Comparison of ENCODE assay signal across 11 cellular contexts in the genomic region with DNA sequence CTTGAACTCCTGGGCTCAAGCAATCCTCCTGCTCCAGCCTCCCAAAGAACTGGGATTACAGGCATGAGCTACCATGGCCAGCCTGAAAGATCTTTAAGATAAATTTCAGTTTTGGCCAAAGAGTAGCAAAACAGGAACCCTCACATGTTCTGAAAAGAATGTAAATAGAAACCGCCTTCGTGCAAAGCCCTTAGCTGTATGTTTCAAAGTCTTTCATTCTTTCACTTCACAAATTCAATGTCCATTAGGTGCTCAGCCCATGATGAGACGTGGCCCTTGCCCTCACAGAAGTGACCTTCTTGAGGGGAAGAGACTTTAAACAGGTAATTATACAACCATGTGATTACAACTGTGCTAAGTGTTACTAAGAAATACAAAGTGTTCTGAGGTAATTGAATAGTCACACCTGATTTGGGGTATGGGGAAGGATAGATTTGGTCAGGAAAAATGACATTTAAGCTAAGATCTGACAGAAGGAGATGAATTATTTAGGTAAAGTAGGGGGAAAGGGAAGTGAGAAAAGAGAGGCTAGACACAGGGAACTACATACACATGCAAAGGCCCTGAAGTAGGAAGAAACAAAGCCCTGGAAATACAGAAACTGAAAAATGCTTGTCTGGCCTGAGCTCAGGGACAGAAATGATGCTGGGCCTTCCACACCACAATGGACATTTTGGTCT. TPM values are rescaled to one million over a fixed set of nuclear protein-coding genes. Genes with fewer than 3 reads are reported as not detected.
DNase-seq lines count a peak whose midpoint lies in the region; ATAC-seq, FAIRE-seq and TF ChIP-seq lines count a peak whose summit lies in the region.
"Had no signal": no experiment of that assay in that cellular context is flagged by ENCODE, and none has a peak within 500 bp of the region (broad histone marks: within the 10 kb centered on the region; RNA-seq: fewer than 3 reads in every experiment).

No MANE protein-coding gene starts in this region.

- H3K18ac ChIP-seq in mesendoderm (ENCODE audit: low read length) = no peak overlapping the region

- no peaks in the 10 kb centered on the region for H3K4me1 ChIP-seq in mesendoderm (ENCODE audit: control insufficient read depth, low read depth, low read length)

- no peak overlapping the region for H2BK5ac ChIP-seq in mesendoderm (ENCODE audit: low read length)

- FAIRE-seq in HTR-8/SVneo (lab: Jason Lieb, UNC) = no peak
- FAIRE-seq: islet of Langerhans had no signal

- WGBS in mesendoderm (ENCODE audit: extremely low coverage, insufficient coverage, low lambda C conversion rate) = no CpG with 5 or more reads among the region's 3 CpGs

- TF ChIP-seq CTCF in GM12865 (IDR thresholded peaks at IDR 0.05; ENCODE audit: insufficient read depth, low read depth, low read length, missing control alignments) = no peak

- no peak overlapping the region for H3K56ac ChIP-seq in mesendoderm (ENCODE audit: low read length)

- no peak overlapping the region for H3K4ac ChIP-seq in mesendoderm (ENCODE audit: low read depth, low read length)

- no peak overlapping the region for H4K8ac ChIP-seq in mesendoderm (ENCODE audit: low read depth, low read length)

- H2AK5ac ChIP-seq in mesendoderm (ENCODE audit: low read length) = no peak overlapping the region

- no peak overlapping the region for H3K27ac ChIP-seq in mesendoderm (ENCODE audit: low read depth, low read length)

- H3K23ac ChIP-seq in mesendoderm (ENCODE audit: low read length) = no peak overlapping the region

- no peak overlapping the region for H2BK15ac ChIP-seq in mesendoderm (replicated peaks; ENCODE audit: low read depth)

- H3K79me2 ChIP-seq in mesendoderm (ENCODE audit: control insufficient read depth, insufficient read depth, low read length) = no peaks in the 10 kb centered on the region

- H3K4me2 ChIP-seq in mesendoderm (ENCODE audit: low read length) = no peak overlapping the region

- H3K79me1 ChIP-seq in mesendoderm (ENCODE audit: low read length) = no peaks in the 10 kb centered on the region

- H3K9ac ChIP-seq in mesendoderm (ENCODE audit: low read length) = no peak overlapping the region

- DNase-seq in GM12865 (ENCODE audit: low read depth) (peak; percentile 10), medulla oblongata (ENCODE audit: extremely low spot score) (peak; percentile 50), mesendoderm (no peak), NCI-H146 (lab: John Stamatoyannopoulos, UW) (no peak), HTR-8/SVneo (ENCODE audit: insufficient read length, low spot score) (no peak), NCI-H526 (lab: John Stamatoyannopoulos, UW) (no peak)
- DNase-seq: activated naive CD8-positive, alpha-beta T cell treated with anti-CD3 and anti-CD28 coated beads, Interleukin-2, amount 10 ng/mL, durations not matched to agents 7 days and 5 days; NCI-H2171 treated with DMSO at 0.1 percent for 48 hours had no signal

- H4K5ac ChIP-seq in mesendoderm (ENCODE audit: low read length) = no peak overlapping the region

- no peaks in the 10 kb centered on the region for H3K36me3 ChIP-seq in mesendoderm (ENCODE audit: control insufficient read depth, insufficient read depth, low read length)

- H2BK120ac ChIP-seq in mesendoderm (ENCODE audit: low read depth, low read length) = no peak overlapping the region

- H3K4me3 ChIP-seq in GM12865 (ENCODE audit: low read depth, low read length) = no peak overlapping the region
- H3K4me3 ChIP-seq in mesendoderm (ENCODE audit: low read length) = no peak overlapping the region

- no peaks in the 10 kb centered on the region for H3K27me3 ChIP-seq in mesendoderm (ENCODE audit: insufficient read depth, low read length, poor library complexity)

- ATAC-seq in GM21390 (IDR thresholded peaks at IDR 0.05; ENCODE audit: unreplicated experiment) (peak; percentile 51), HG03354 (IDR thresholded peaks at IDR 0.05; ENCODE audit: poor library complexity, severe bottlenecking, unreplicated experiment) (peak; percentile 45)

RNA-seq across cellular contexts. Expression of gene HSPBAP1, which starts 19.6 kb away (rescaled TPM):
- 4.7 TPM for polyA plus RNA-seq in mesendoderm (2013, experiment 1 of 2)
- 5.1 TPM for polyA plus RNA-seq in mesendoderm (2013, experiment 2 of 2)

RNA-seq across cellular contexts. Expression of gene SLC49A4, which starts 20.9 kb away (rescaled TPM):
- 7.9 TPM for polyA plus RNA-seq in mesendoderm (2013, experiment 1 of 2)
- polyA plus RNA-seq in mesendoderm (2013, experiment 2 of 2) = 7.4 TPM

Comparison
In these comparisons a context has a peak if more than half of its experiments do, and no peak if none do; other contexts are left out.
1. DNase-seq: peak in GM12865 (single experiment) and medulla oblongata (single experiment); none in mesendoderm (single experiment), NCI-H146 (single experiment), HTR-8/SVneo (single experiment) and NCI-H526 (0 of 2).